Comparison of ENCODE assay signal across 8 cellular contexts in the genomic region with DNA sequence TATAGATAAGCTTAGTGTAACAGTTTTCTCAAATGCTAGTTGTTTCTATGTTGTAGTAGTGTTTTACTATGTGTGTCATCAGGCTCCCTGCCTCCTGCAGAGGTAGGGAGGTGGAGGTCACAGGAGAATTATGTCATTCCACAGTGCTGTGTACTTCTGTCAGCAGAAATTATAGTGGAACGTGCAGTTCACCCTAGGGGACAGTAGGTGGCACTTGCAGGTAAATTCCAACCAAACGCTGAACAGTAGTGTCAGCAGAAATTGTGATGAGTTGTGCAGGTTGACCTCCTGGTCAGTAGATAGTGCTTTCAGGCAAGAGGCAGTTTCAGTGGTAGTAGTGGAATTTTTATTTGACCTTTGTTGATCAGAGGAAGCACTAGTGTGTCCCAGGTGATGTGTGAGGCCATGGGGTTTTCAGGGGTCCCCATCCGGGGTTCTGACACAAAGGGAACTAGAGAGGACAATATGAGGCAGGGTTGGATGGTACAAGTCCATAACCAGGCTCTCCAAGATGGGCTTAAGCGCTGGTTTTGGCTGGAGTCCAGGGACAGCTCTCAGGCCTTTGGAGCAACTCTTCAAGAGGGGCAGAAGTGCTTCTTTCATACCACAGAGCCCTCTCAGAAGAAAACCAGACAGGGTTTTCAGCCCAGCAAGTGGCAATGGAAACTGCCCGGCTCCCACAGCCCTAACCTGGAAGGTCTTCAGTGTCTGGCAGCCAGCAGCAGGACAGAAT.
A peak's percentile ranks its signal among the peaks of the same experiment; 100 is the strongest.
DNase-seq lines count a peak whose midpoint lies in the region; FAIRE-seq and TF ChIP-seq lines count a peak whose summit lies in the region.

No MANE protein-coding gene starts in this region.

- H3K27ac ChIP-seq in H1 (ENCODE audit: low read depth, low read length), result no peak overlapping the region

- no peaks in the 10 kb centered on the region for H3K79me1 ChIP-seq in H1 (ENCODE audit: low read depth, low read length)

- no peak overlapping the region for H2BK20ac ChIP-seq in H1 (ENCODE audit: low read length)

- 0 out of 2 replicates have a peak overlapping the region, but pooled peaks have one; percentile 2 for H2AFZ ChIP-seq in H1 (ENCODE audit: low read length)

- no peaks in the 10 kb centered on the region for H3K27me3 ChIP-seq in H1 (replicated peaks in 1 of 4; ENCODE audit: control insufficient read depth in 3 of 4, extremely low read depth in 1 of 4, insufficient read depth in 3 of 4, low read length in 3 of 4)

- FAIRE-seq in H1 (lab: Jason Lieb, UNC), result peak; percentile 90

- no peak overlapping the region for H4K91ac ChIP-seq in H1 (replicated peaks; ENCODE audit: insufficient read length, low read length)

- no peaks in the 10 kb centered on the region for H3K4me1 ChIP-seq in H1 (replicated peaks in 1 of 4; ENCODE audit: control insufficient read depth in 3 of 4, insufficient read depth in 4 of 4, low read length in 3 of 4)

- peak; percentile 73 to 80 for TF ChIP-seq RAD21 in H1 (IDR thresholded peaks at IDR 0.05 in 1 of 2, conservative IDR thresholded peaks at IDR 0.05 in 1 of 2; ENCODE audit: low read depth in 2 of 2, low read length in 2 of 2)

- H3K23ac ChIP-seq in H1 (ENCODE audit: insufficient read length), result no peak overlapping the region

- no peak overlapping the region for H3K9ac ChIP-seq in H1 (replicated peaks in 1 of 4; ENCODE audit: extremely low read depth in 1 of 4, low read depth in 3 of 4, low read length in 3 of 4)

- H3K4me3 ChIP-seq in H1 (ENCODE audit: extremely low read depth in 1 of 4, insufficient read depth in 2 of 4, low read depth in 3 of 4, low read length in 4 of 4), result no peak overlapping the region

- no peak overlapping the region for H3K56ac ChIP-seq in H1 (replicated peaks; ENCODE audit: insufficient read length, low read depth, low read length)

- CTCF ChIA-PET in H1 (lab: Charles Lee; ENCODE audit: partially characterized antibody), result interaction anchor here (0.8 kb wide), 1 partner anchor 21 kb away, joined by 4 read pairs; no protein-coding TSS in a partner anchor

- TF ChIP-seq EP300 in H1 (IDR thresholded peaks at IDR 0.05; ENCODE audit: borderline replicate concordance in 1 of 2, low read depth in 2 of 2, low read length in 2 of 2), result no peak

- H2BK120ac ChIP-seq in H1 (replicated peaks; ENCODE audit: low read depth, low read length), result no peak overlapping the region

- POLR2A ChIA-PET in H1 (lab: Charles Lee; ENCODE audit: partially characterized antibody), result no interaction called here

- H3K79me2 ChIP-seq in H1 (ENCODE audit: control insufficient read depth in 1 of 2, insufficient read depth in 2 of 2, low read length in 2 of 2), result no peaks in the 10 kb centered on the region

- H4K5ac ChIP-seq in H1 (ENCODE audit: insufficient read length, low read depth, low read length), result no peak overlapping the region

- no peaks in the 10 kb centered on the region for H3K36me3 ChIP-seq in H1 (ENCODE audit: control insufficient read depth in 2 of 4, insufficient read depth in 4 of 4, low read length in 3 of 4)

- no peak overlapping the region for H4K8ac ChIP-seq in H1 (ENCODE audit: extremely low read depth, insufficient read depth, low read length)

- WGBS in H1 (ENCODE audit: extremely low coverage in 1 of 2, insufficient coverage in 1 of 2, insufficient read length in 1 of 2, insufficient replicate concordance in 2 of 2, low coverage in 1 of 2, low lambda C conversion rate in 2 of 2, missing lambda C conversion rate in 1 of 2), 2 experiments, result 65% methylated on average over 5 of the region's 5 CpGs; no CpG with 5 or more reads in 1 of the 2 experiments

- no peak overlapping the region for H2AK5ac ChIP-seq in H1 (ENCODE audit: low read depth, low read length)

- no peak overlapping the region for H3K4me2 ChIP-seq in H1 (ENCODE audit: insufficient read depth in 1 of 2, low read depth in 2 of 2, low read length in 2 of 2)

- TF ChIP-seq CTCF in H1 (IDR thresholded peaks at IDR 0.05; ENCODE audit: control extremely low read depth in 1 of 3, insufficient read depth in 1 of 3, low read depth in 1 of 3, low read length in 3 of 3), result peak; percentile 39 to 88 (median 63)

- no peak overlapping the region for H3K18ac ChIP-seq in H1 (ENCODE audit: extremely low read depth, low read length)

- H2BK12ac ChIP-seq in H1 (ENCODE audit: low read depth, low read length), result no peak overlapping the region

- H2BK15ac ChIP-seq in H1 (ENCODE audit: low read length), result no peak overlapping the region

- no peak for TF ChIP-seq POLR2A in H1 (IDR thresholded peaks at IDR 0.05; ENCODE audit: control extremely low read depth in 1 of 2, low read depth in 2 of 2, low read length in 2 of 2)

- H3K9me3 ChIP-seq in H1 (ENCODE audit: insufficient read depth in 2 of 2, low read depth in 1 of 2, low read length in 1 of 2), result no peaks in the 10 kb centered on the region

- no peaks in the 10 kb centered on the region for H3K23me2 ChIP-seq in H1 (ENCODE audit: low read depth, low read length)

- H2BK5ac ChIP-seq in H1 (ENCODE audit: low read depth, low read length), result no peak overlapping the region

- peak; percentile 1 for DNase-seq in stimulated activated CD4-positive, alpha-beta T cell treated with anti-CD3 and anti-CD28 coated beads, Interleukin-12 subunit alpha, Interleukin-12 subunit beta, amount 100 ng/mL, for 4 hours
- DNase-seq in stimulated activated CD4-positive, alpha-beta T cell treated with anti-CD3 and anti-CD28 coated beads, Interleukin-4, amount 100 ng/mL, for 4 hours, result no peak
- peak; percentile 44 for DNase-seq in HCEC 1CT
- peak; percentile 7 for DNase-seq in KG1 (lab: John Stamatoyannopoulos, UW)
- DNase-seq in RPMI7951 (ENCODE audit: low read depth), result peak; percentile 5
- DNase-seq in H1 (ENCODE audit: low read depth in 1 of 2, low spot score in 2 of 2), result peak; percentile 7 to 60
- DNase-seq in mucosa of gallbladder (ENCODE audit: low spot score), result peak; percentile 46
- no peak for DNase-seq in NCI-H526 treated with DMSO at 0.1 percent for 48 hours (lab: John Stamatoyannopoulos, UW)

- no peak overlapping the region for H3K14ac ChIP-seq in H1 (ENCODE audit: insufficient read length)

- H3K4ac ChIP-seq in H1 (replicated peaks; ENCODE audit: insufficient read length, low read depth, low read length), result no peak overlapping the region

- H4K20me1 ChIP-seq in H1 (replicated peaks in 1 of 2; ENCODE audit: control insufficient read depth in 1 of 2, insufficient read depth in 2 of 2, low read length in 2 of 2), result no peaks in the 10 kb centered on the region

TF ChIP-seq in H1, 55 proteins besides CTCF, POLR2A, EP300 and RAD21:
- peak; percentile 65 for TF ChIP-seq BACH1 (IDR thresholded peaks at IDR 0.05; ENCODE audit: low read length)
- no peak for TF ChIP-seq RXRA (IDR thresholded peaks at IDR 0.05; ENCODE audit: insufficient read depth, low read depth, low read length)
- no peak for TF ChIP-seq NANOG (IDR thresholded peaks at IDR 0.05; ENCODE audit: insufficient read depth, low read depth, low read length, poor library complexity, severe bottlenecking)
- TF ChIP-seq, protein P1, sequence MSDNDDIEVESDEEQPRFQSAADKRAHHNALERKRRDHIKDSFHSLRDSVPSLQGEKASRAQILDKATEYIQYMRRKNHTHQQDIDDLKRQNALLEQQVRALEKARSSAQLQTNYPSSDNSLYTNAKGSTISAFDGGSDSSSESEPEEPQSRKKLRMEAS (IDR thresholded peaks at IDR 0.05), result no peak
- TF ChIP-seq KDM5A (IDR thresholded peaks at IDR 0.05; ENCODE audit: low read length), result no peak
- TF ChIP-seq CHD1 (IDR thresholded peaks at IDR 0.05; ENCODE audit: low read depth, low read length), result no peak
- TF ChIP-seq, protein P2, sequence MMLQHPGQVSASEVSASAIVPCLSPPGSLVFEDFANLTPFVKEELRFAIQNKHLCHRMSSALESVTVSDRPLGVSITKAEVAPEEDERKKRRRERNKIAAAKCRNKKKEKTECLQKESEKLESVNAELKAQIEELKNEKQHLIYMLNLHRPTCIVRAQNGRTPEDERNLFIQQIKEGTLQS (IDR thresholded peaks at IDR 0.05; ENCODE audit: insufficient read depth, low read depth, low read length), result no peak
- TF ChIP-seq SIX5 (IDR thresholded peaks at IDR 0.05; ENCODE audit: low read depth, low read length), result no peak
- TF ChIP-seq, protein P3, sequence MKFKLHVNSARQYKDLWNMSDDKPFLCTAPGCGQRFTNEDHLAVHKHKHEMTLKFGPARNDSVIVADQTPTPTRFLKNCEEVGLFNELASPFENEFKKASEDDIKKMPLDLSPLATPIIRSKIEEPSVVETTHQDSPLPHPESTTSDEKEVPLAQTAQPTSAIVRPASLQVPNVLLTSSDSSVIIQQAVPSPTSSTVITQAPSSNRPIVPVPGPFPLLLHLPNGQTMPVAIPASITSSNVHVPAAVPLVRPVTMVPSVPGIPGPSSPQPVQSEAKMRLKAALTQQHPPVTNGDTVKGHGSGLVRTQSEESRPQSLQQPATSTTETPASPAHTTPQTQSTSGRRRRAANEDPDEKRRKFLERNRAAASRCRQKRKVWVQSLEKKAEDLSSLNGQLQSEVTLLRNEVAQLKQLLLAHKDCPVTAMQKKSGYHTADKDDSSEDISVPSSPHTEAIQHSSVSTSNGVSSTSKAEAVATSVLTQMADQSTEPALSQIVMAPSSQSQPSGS (IDR thresholded peaks at IDR 0.05; ENCODE audit: low read length), result no peak
- peak; percentile 93 for TF ChIP-seq TEAD4 (IDR thresholded peaks at IDR 0.05; ENCODE audit: low read depth, low read length)
- TF ChIP-seq TBP (IDR thresholded peaks at IDR 0.05; ENCODE audit: low read depth, low read length), result no peak
- TF ChIP-seq HDAC6 (IDR thresholded peaks at IDR 0.05; ENCODE audit: low read depth, low read length), result no peak
- TF ChIP-seq MAFK (IDR thresholded peaks at IDR 0.05; ENCODE audit: low read depth, low read length), result peak; percentile 95
- TF ChIP-seq SIRT6 (IDR thresholded peaks at IDR 0.05; ENCODE audit: low read length), result no peak
- no peak for TF ChIP-seq CTBP2 (IDR thresholded peaks at IDR 0.05; ENCODE audit: borderline replicate concordance, insufficient read depth, insufficient read length, low read length)
- TF ChIP-seq CBX8 (IDR thresholded peaks at IDR 0.05; ENCODE audit: borderline replicate concordance, low read depth, low read length), result no peak

Comparison
In these comparisons a context has a peak if more than half of its experiments do, and no peak if none do; other contexts are left out.
1. DNase-seq: peak in stimulated activated CD4-positive, alpha-beta T cell treated with anti-CD3 and anti-CD28 coated beads, Interleukin-12 subunit alpha, Interleukin-12 subunit beta, amount 100 ng/mL, for 4 hours (single experiment), HCEC 1CT (single experiment), KG1 (single experiment), RPMI7951 (single experiment), H1 (2 of 2) and mucosa of gallbladder (single experiment); none in stimulated activated CD4-positive, alpha-beta T cell treated with anti-CD3 and anti-CD28 coated beads, Interleukin-4, amount 100 ng/mL, for 4 hours (0 of 2) and NCI-H526 treated with DMSO at 0.1 percent for 48 hours (single experiment).